In genomic region chr1:9883585-9884449, GRCh38 we compare ENCODE assay signal across 22 cellular contexts. TPM values are rescaled to one million over a fixed set of nuclear protein-coding genes. Genes with fewer than 3 reads are reported as not detected.
DNase-seq lines count a peak whose midpoint lies in the region; ATAC-seq and TF ChIP-seq lines count a peak whose summit lies in the region.
"Had no signal": no experiment of that assay in that cellular context is flagged by ENCODE, and none has a peak within 500 bp of the region (broad histone marks: within the 10 kb centered on the region; RNA-seq: fewer than 3 reads in every experiment).

No MANE protein-coding gene starts in this region.

- ATAC-seq in naive thymus-derived CD8-positive, alpha-beta T cell: no peak
- ATAC-seq: gastrocnemius medialis, HCT116, HepG2 had no signal

- DNase-seq in CD14-positive monocyte (ENCODE audit: low spot score) (no peak), MG63 (peak; percentile 70), endothelial cell (ENCODE audit: low spot score) (no peak), uterus (no peak), AML-193 (lab: John Stamatoyannopoulos, UW) (no peak), SW 1271 (lab: John Stamatoyannopoulos, UW) (no peak), HUDEP-2 (lab: John Stamatoyannopoulos, UW; ENCODE audit: unreplicated experiment in 76 of 76) (no peak)
- no peak for DNase-seq in naive thymus-derived CD8-positive, alpha-beta T cell
- DNase-seq: activated B cell treated with CpG ODN at 0.5 μM for 24 hours; central memory CD4-positive, alpha-beta T cell; gastrocnemius medialis; NCI-H1092; NCI-H2171; NCI-H82; occipital lobe; small intestine; stimulated activated naive CD4-positive, alpha-beta T cell; T-helper 1 cell had no signal

- H3K36me3 ChIP-seq in MG63 (0 out of 2 replicates have a peak, but pooled peaks cover 2% of the 10 kb centered on the region), uterus (no peaks in the 10 kb centered on the region)
- H3K36me3 ChIP-seq: gastrocnemius medialis had no signal

- H3K4me3 ChIP-seq in MG63 (no peak overlapping the region), uterus (no peak overlapping the region)
- H3K4me3 ChIP-seq: gastrocnemius medialis had no signal

- H3K27me3 Mint-ChIP-seq in CD14-positive monocyte (ENCODE audit: low read depth in 3 of 3): no peaks in the 10 kb centered on the region
- peaks cover 18% of the 10 kb centered on the region for H3K27me3 Mint-ChIP-seq in endothelial cell (ENCODE audit: unreplicated experiment)
- no peaks in the 10 kb centered on the region for H3K27me3 Mint-ChIP-seq in naive thymus-derived CD8-positive, alpha-beta T cell
- H3K27me3 Mint-ChIP-seq: activated B cell treated with CpG ODN at 0.5 μM for 24 hours; activated naive CD4-positive, alpha-beta T cell treated with anti-CD3 and anti-CD28 coated beads, Interleukin-2, amount 50 U/mL, for 24 hours; memory B cell had no signal

- H3K4me3 Mint-ChIP-seq in CD14-positive monocyte (no peak overlapping the region), endothelial cell (ENCODE audit: unreplicated experiment) (peak overlapping the region; percentile 27)
- H3K4me3 Mint-ChIP-seq in naive thymus-derived CD8-positive, alpha-beta T cell: peak overlapping the region in 1 of 10 donors; percentile 45
- H3K4me3 Mint-ChIP-seq: activated B cell treated with CpG ODN at 0.5 μM for 24 hours; activated naive CD4-positive, alpha-beta T cell treated with anti-CD3 and anti-CD28 coated beads, Interleukin-2, amount 50 U/mL, for 24 hours; memory B cell had no signal

- H3K27ac ChIP-seq in uterus: no peak overlapping the region

- no peak for TF ChIP-seq POLR2A in uterus (IDR thresholded peaks at IDR 0.05)

- TF ChIP-seq CTCF in CD14-positive monocyte (IDR thresholded peaks at IDR 0.05): no peak
- no peak for TF ChIP-seq CTCF in endothelial cell (IDR thresholded peaks at IDR 0.05; ENCODE audit: unreplicated experiment)
- no peak for TF ChIP-seq CTCF in uterus (IDR thresholded peaks at IDR 0.05)

- H3K4me1 Mint-ChIP-seq in CD14-positive monocyte (peaks cover 5% of the 10 kb centered on the region), endothelial cell (ENCODE audit: unreplicated experiment) (peaks cover 29% of the 10 kb centered on the region)
- peaks cover 19 to 28% (median 22%) of the 10 kb centered on the region in 4 donors for H3K4me1 Mint-ChIP-seq in naive thymus-derived CD8-positive, alpha-beta T cell

- H3K27ac Mint-ChIP-seq in CD14-positive monocyte (peak overlapping the region in 6 of 7 donors; percentile 15 to 64 (median 42)), endothelial cell (ENCODE audit: unreplicated experiment) (no peak overlapping the region)
- H3K27ac Mint-ChIP-seq in naive thymus-derived CD8-positive, alpha-beta T cell: peak overlapping the region in 6 of 10 donors; percentile 46 to 95 (median 75)
- H3K27ac Mint-ChIP-seq: activated B cell treated with CpG ODN at 0.5 μM for 24 hours; activated naive CD4-positive, alpha-beta T cell treated with anti-CD3 and anti-CD28 coated beads, Interleukin-2, amount 50 U/mL, for 24 hours; memory B cell had no signal

- POLR2A ChIA-PET in naive thymus-derived CD8-positive, alpha-beta T cell (lab: Charles Lee): no interaction called here

- H3K36me3 Mint-ChIP-seq in CD14-positive monocyte: peaks cover 44 to 65% of the 10 kb centered on the region in 2 donors
- peaks cover 30% of the 10 kb centered on the region for H3K36me3 Mint-ChIP-seq in endothelial cell (ENCODE audit: low read depth, unreplicated experiment)
- no peaks in the 10 kb centered on the region for H3K36me3 Mint-ChIP-seq in naive thymus-derived CD8-positive, alpha-beta T cell
- H3K36me3 Mint-ChIP-seq: activated naive CD4-positive, alpha-beta T cell treated with anti-CD3 and anti-CD28 coated beads, Interleukin-2, amount 50 U/mL, for 24 hours had no signal

- intact Hi-C loops in CD14-positive monocyte (cut with micrococcal nuclease) (no loop called here), uterus (cut with DNase I; ENCODE audit: low total_unique reads) (no loop called here)

- H3K27me3 ChIP-seq in MG63 (no peaks in the 10 kb centered on the region), uterus (no peaks in the 10 kb centered on the region)
- H3K27me3 ChIP-seq: gastrocnemius medialis had no signal

- H3K9me3 ChIP-seq in MG63 (no peaks in the 10 kb centered on the region), uterus (no peaks in the 10 kb centered on the region)
- H3K9me3 ChIP-seq: gastrocnemius medialis had no signal

- H3K9me3 Mint-ChIP-seq in CD14-positive monocyte (no peaks in the 10 kb centered on the region), endothelial cell (ENCODE audit: unreplicated experiment) (no peaks in the 10 kb centered on the region)
- no peaks in the 10 kb centered on the region for H3K9me3 Mint-ChIP-seq in naive thymus-derived CD8-positive, alpha-beta T cell
- H3K9me3 Mint-ChIP-seq: activated B cell treated with CpG ODN at 0.5 μM for 24 hours; activated naive CD4-positive, alpha-beta T cell treated with anti-CD3 and anti-CD28 coated beads, Interleukin-2, amount 50 U/mL, for 24 hours; memory B cell had no signal

- H3K4me1 ChIP-seq in uterus: no peaks in the 10 kb centered on the region

RNA-seq across cellular contexts. Expression of gene CTNNBIP1, which starts 26.3 kb away (rescaled TPM):
- polyA plus RNA-seq in CD14-positive monocyte: 10 to 100 TPM; 26.2 to 26.8 TPM
- total RNA-seq in MG63 (2014; rRNA removed; shearing (Covaris generic); ENCODE audit: low replicate concordance): 18.0 and 21.5 TPM in 2 replicates
- total RNA-seq in endothelial cell (ENCODE audit: unreplicated experiment) (106 TPM), uterus (10 to 100 TPM in 2 of 4 donors, 1 to 10 TPM in 2; 4.7 to 26.6 (median 13.6) TPM)
- 1 to 10 TPM; 7.5 to 8.9 TPM for total RNA-seq in naive thymus-derived CD8-positive, alpha-beta T cell
- polyA plus RNA-seq in naive thymus-derived CD8-positive, alpha-beta T cell: 10 to 100 TPM in 1 of 3 donors, 1 to 10 TPM in 2; 7.0 to 17.1 (median 9.9) TPM

RNA-seq across cellular contexts. Expression of gene LZIC, which starts 59.4 kb away (rescaled TPM):
- polyA plus RNA-seq in CD14-positive monocyte: 10 to 100 TPM; 28.2 to 32.9 TPM
- 40.3 and 47.6 TPM in 2 replicates for total RNA-seq in MG63 (2014; rRNA removed; shearing (Covaris generic); ENCODE audit: low replicate concordance)
- total RNA-seq in endothelial cell (ENCODE audit: unreplicated experiment) (31.2 TPM), uterus (10 to 100 TPM in 3 of 4 donors, 1 to 10 TPM in 1; 9.4 to 66.9 (median 26.0) TPM)
- total RNA-seq in naive thymus-derived CD8-positive, alpha-beta T cell: 10 to 100 TPM; 28.8 to 31.5 TPM
- 10 to 100 TPM; 34.2 to 39.8 (median 38.0) TPM for polyA plus RNA-seq in naive thymus-derived CD8-positive, alpha-beta T cell

RNA-seq across cellular contexts. Expression of gene NMNAT1, which starts 59.5 kb away (rescaled TPM):
- polyA plus RNA-seq in CD14-positive monocyte: 1 to 10 TPM; 6.8 to 9.9 TPM
- total RNA-seq in MG63 (2014; rRNA removed; shearing (Covaris generic); ENCODE audit: low replicate concordance): 6.5 and 10.1 TPM in 2 replicates
- 15.9 TPM for total RNA-seq in endothelial cell (ENCODE audit: unreplicated experiment)
- 1 to 10 TPM; 8.1 to 9.3 TPM for total RNA-seq in naive thymus-derived CD8-positive, alpha-beta T cell
- polyA plus RNA-seq in naive thymus-derived CD8-positive, alpha-beta T cell: 1 to 10 TPM; 3.4 to 7.3 (median 5.2) TPM
- 10 to 100 TPM in 2 of 4 donors, 1 to 10 TPM in 2; 1.8 to 41.5 (median 12.7) TPM for total RNA-seq in uterus
